10 cellular contexts compared by ENCODE assay signal in the genomic region with DNA sequence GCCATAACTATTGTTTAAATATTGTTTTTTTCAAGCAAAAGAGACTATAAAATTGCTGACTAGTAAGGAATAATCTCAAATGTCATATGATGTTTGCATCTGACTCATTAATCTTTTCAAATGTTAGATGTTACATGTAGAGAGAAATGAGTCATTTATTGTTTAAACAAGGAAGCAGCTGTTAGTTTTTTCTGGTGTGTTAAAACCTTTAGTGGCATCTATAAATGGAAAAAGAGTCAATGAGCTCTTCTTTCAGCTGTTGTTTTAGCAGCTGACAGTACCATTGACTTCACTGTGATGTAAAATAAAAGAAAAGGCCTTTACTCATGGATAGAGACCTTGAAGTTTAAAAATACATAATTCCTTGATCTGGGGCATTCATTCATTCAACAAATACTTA. TPM values are rescaled to one million over a fixed set of nuclear protein-coding genes. Genes with fewer than 3 reads are reported as not detected.
DNase-seq lines count a peak whose midpoint lies in the region; ATAC-seq and TF ChIP-seq lines count a peak whose summit lies in the region.
"Had no signal": no experiment of that assay in that cellular context is flagged by ENCODE, and none has a peak within 500 bp of the region (broad histone marks: within the 10 kb centered on the region; RNA-seq: fewer than 3 reads in every experiment).

No MANE protein-coding gene starts in this region.

- DNase-seq in GM10266 (ENCODE audit: extremely low spot score) = peak; percentile 43
- DNase-seq in NCI-H1930 (lab: John Stamatoyannopoulos, UW) = peak; percentile 8 to 25
- peak; percentile 80 for DNase-seq in brain pericyte (ENCODE audit: low read depth, low spot score)
- DNase-seq in osteoblast (ENCODE audit: insufficient read length, low spot score, missing footprints) = peak; percentile 93
- DNase-seq in NOMO-1 (lab: John Stamatoyannopoulos, UW; ENCODE audit: unreplicated experiment in 2 of 2) = no peak
- no peak for DNase-seq in left lobe of liver (ENCODE audit: low spot score)
- DNase-seq: NCI-H82, nephron progenitor cell had no signal

- no peaks in the 10 kb centered on the region for H4K20me1 ChIP-seq in osteoblast (ENCODE audit: insufficient read depth, low read length)

- TF ChIP-seq CTCF in GM10266 (IDR thresholded peaks at IDR 0.05; ENCODE audit: control insufficient read depth, insufficient read depth, low read depth, missing control alignments) (no peak), osteoblast (IDR thresholded peaks at IDR 0.05; ENCODE audit: extremely low read depth, low read depth, low read length) (no peak)

- peaks cover 12% of the 10 kb centered on the region for H3K4me1 ChIP-seq in osteoblast (ENCODE audit: insufficient read depth, low read length)

- H3K36me3 ChIP-seq in osteoblast (ENCODE audit: insufficient read depth, low read length) = no peaks in the 10 kb centered on the region

- ATAC-seq in GM19397 (IDR thresholded peaks at IDR 0.05; ENCODE audit: unreplicated experiment) = no peak
- ATAC-seq in HG02885 (IDR thresholded peaks at IDR 0.05; ENCODE audit: poor library complexity, unreplicated experiment) = no peak
- ATAC-seq in left lobe of liver = no peak

- no peak overlapping the region for H2AFZ ChIP-seq in osteoblast (ENCODE audit: low read length)

- no peaks in the 10 kb centered on the region for H3K79me2 ChIP-seq in osteoblast (ENCODE audit: insufficient read depth, low read length)

- H3K27me3 ChIP-seq in osteoblast (ENCODE audit: insufficient read depth, low read length) = no peaks in the 10 kb centered on the region

- H3K27ac ChIP-seq in osteoblast (ENCODE audit: low read depth, low read length) = peak overlapping the region; percentile 47

- H3K4me3 ChIP-seq in osteoblast (ENCODE audit: insufficient read depth, low read length) = no peak overlapping the region

- H3K9me3 ChIP-seq in osteoblast (ENCODE audit: low read depth, low read length) = no peaks in the 10 kb centered on the region

- H3K4me2 ChIP-seq in osteoblast (ENCODE audit: insufficient read depth, low read length) = no peak overlapping the region

RNA-seq across cellular contexts. Expression of a gene that starts 1.8 kb away (rescaled TPM):
- 1.1 and 1.2 TPM in 2 replicates for total RNA-seq in osteoblast
- 0.18 TPM for total RNA-seq in left lobe of liver

RNA-seq across cellular contexts. Expression of a gene that starts 28.4 kb away (rescaled TPM):
- 5.8 and 9.1 TPM in 2 replicates for total RNA-seq in osteoblast
- 1.8 TPM for total RNA-seq in left lobe of liver

Comparison
In these comparisons a context has a peak if more than half of its experiments do, and no peak if none do; other contexts are left out.
1. DNase-seq: peak in GM10266 (single experiment), NCI-H1930 (2 of 2), brain pericyte (single experiment) and osteoblast (single experiment); none in NOMO-1 (0 of 2) and left lobe of liver (single experiment).